18 cellular contexts compared by ENCODE assay signal in genomic region chr1:221555689-221556433, GRCh38.
DNase-seq lines count a peak whose midpoint lies in the region; ATAC-seq and TF ChIP-seq lines count a peak whose summit lies in the region.
"Had no signal": no experiment of that assay in that cellular context is flagged by ENCODE, and none has a peak within 500 bp of the region (broad histone marks: within the 10 kb centered on the region; RNA-seq: fewer than 3 reads in every experiment).

No MANE protein-coding gene starts in this region.

- H3K36me3 Mint-ChIP-seq in neural crest cell (ENCODE audit: low read depth) = no peaks in the 10 kb centered on the region
- H3K36me3 Mint-ChIP-seq in CD8-positive, alpha-beta memory T cell = no peaks in the 10 kb centered on the region
- H3K36me3 Mint-ChIP-seq: CD4-positive, CD25-positive, alpha-beta regulatory T cell had no signal

- H3K4me1 Mint-ChIP-seq in neural crest cell = no peaks in the 10 kb centered on the region
- no peaks in the 10 kb centered on the region for H3K4me1 Mint-ChIP-seq in CD8-positive, alpha-beta memory T cell
- H3K4me1 Mint-ChIP-seq: CD4-positive, CD25-positive, alpha-beta regulatory T cell had no signal

- no peaks in the 10 kb centered on the region for H3K36me3 ChIP-seq in heart left ventricle
- H3K36me3 ChIP-seq in CD8-positive, alpha-beta memory T cell (ENCODE audit: insufficient read depth, low read length) = no peaks in the 10 kb centered on the region
- H3K36me3 ChIP-seq: BE2C, SJCRH30 had no signal

- WGBS in heart left ventricle, 4 donors = 36 to 56% (median 43%) methylated on average over 10 of the region's 10 CpGs

- H3K27me3 ChIP-seq in heart left ventricle = no peaks in the 10 kb centered on the region
- no peaks in the 10 kb centered on the region for H3K27me3 ChIP-seq in CD8-positive, alpha-beta memory T cell (ENCODE audit: insufficient read depth, low read length, poor library complexity, severe bottlenecking)
- H3K27me3 ChIP-seq: BE2C, SJCRH30 had no signal

- H3K27ac ChIP-seq in heart left ventricle = peak overlapping the region in 2 of 12 donors; percentile 4 to 27
- H3K27ac ChIP-seq in CD8-positive, alpha-beta memory T cell (ENCODE audit: low read depth, low read length) = no peak overlapping the region
- H3K27ac ChIP-seq: SJCRH30 had no signal

- TF ChIP-seq CTCF in heart left ventricle (IDR thresholded peaks at IDR 0.05) = no peak
- TF ChIP-seq CTCF in neural crest cell (conservative IDR thresholded peaks at IDR 0.05) = no peak

- CTCF ChIA-PET in CD8-positive, alpha-beta memory T cell (lab: Charles Lee) = no interaction called here

- peaks cover 0 to 7% (median 0%) of the 10 kb centered on the region in 12 donors for H3K4me1 ChIP-seq in heart left ventricle
- no peaks in the 10 kb centered on the region for H3K4me1 ChIP-seq in CD8-positive, alpha-beta memory T cell (ENCODE audit: insufficient read depth, low read length)
- H3K4me1 ChIP-seq: SJCRH30 had no signal

- no peak overlapping the region for H3K4me3 ChIP-seq in heart left ventricle
- no peak overlapping the region for H3K4me3 ChIP-seq in CD8-positive, alpha-beta memory T cell (ENCODE audit: low read length)
- H3K4me3 ChIP-seq: SJCRH30 had no signal

- H3K9me3 Mint-ChIP-seq in neural crest cell = no peaks in the 10 kb centered on the region
- H3K9me3 Mint-ChIP-seq in CD8-positive, alpha-beta memory T cell = no peaks in the 10 kb centered on the region
- H3K9me3 Mint-ChIP-seq: CD4-positive, CD25-positive, alpha-beta regulatory T cell had no signal

- peak; percentile 84 for DNase-seq in DMS53 (lab: John Stamatoyannopoulos, UW)
- peak; percentile 29 for DNase-seq in DMS79 (lab: John Stamatoyannopoulos, UW)
- DNase-seq in heart left ventricle = no peak
- no peak for DNase-seq in neural crest cell (ENCODE audit: low read depth, low spot score)
- no peak for DNase-seq in CD8-positive, alpha-beta memory T cell
- DNase-seq in CD1c-positive myeloid dendritic cell (ENCODE audit: extremely low spot score) = no peak
- DNase-seq in NCI-H146 (lab: John Stamatoyannopoulos, UW) = no peak
- DNase-seq: BE2C; CD4-positive, CD25-positive, alpha-beta regulatory T cell; COR-L47; GDM1; KG1; NCI-H1092; NCI-H1436 treated with DMSO at 0.1 percent for 48 hours; NCI-H2029 treated with DMSO at 0.1 percent for 48 hours; NCI-H446; NCI-H69; SJCRH30 had no signal

- ATAC-seq in heart left ventricle = peak in 3 of 4 donors; percentile 48 to 65 (median 62)

- intact Hi-C loops in heart left ventricle (cut with DNase I) = loop anchor here in 2 of 10 donors (10.0 kb wide), 2 partner anchors 189 to 619 kb away; partner anchors contain the start of gene DUSP10 (in 1 of the 2)

- no peaks in the 10 kb centered on the region for H3K9me3 ChIP-seq in heart left ventricle
- no peaks in the 10 kb centered on the region for H3K9me3 ChIP-seq in CD8-positive, alpha-beta memory T cell (ENCODE audit: low read length)
- H3K9me3 ChIP-seq: BE2C, SJCRH30 had no signal

- POLR2A ChIA-PET in CD8-positive, alpha-beta memory T cell (lab: Charles Lee) = no interaction called here

- no peaks in the 10 kb centered on the region for H3K27me3 Mint-ChIP-seq in neural crest cell (ENCODE audit: low read depth)
- H3K27me3 Mint-ChIP-seq in CD8-positive, alpha-beta memory T cell = no peaks in the 10 kb centered on the region

- H3K27ac Mint-ChIP-seq in neural crest cell (ENCODE audit: unreplicated experiment) = peak overlapping the region; percentile 39
- H3K27ac Mint-ChIP-seq in CD8-positive, alpha-beta memory T cell = no peak overlapping the region
- H3K27ac Mint-ChIP-seq: CD4-positive, CD25-positive, alpha-beta regulatory T cell had no signal

- no peak for TF ChIP-seq POLR2A in heart left ventricle (IDR thresholded peaks at IDR 0.05)

- H3K4me3 Mint-ChIP-seq in neural crest cell = no peak overlapping the region
- no peak overlapping the region for H3K4me3 Mint-ChIP-seq in CD8-positive, alpha-beta memory T cell
- H3K4me3 Mint-ChIP-seq: CD4-positive, CD25-positive, alpha-beta regulatory T cell had no signal

Comparison
In these comparisons a context has a peak if more than half of its experiments do, and no peak if none do; other contexts are left out.
1. DNase-seq: peak in DMS53 (single experiment) and DMS79 (single experiment); none in heart left ventricle (0 of 5), neural crest cell (single experiment), CD8-positive, alpha-beta memory T cell (0 of 5), CD1c-positive myeloid dendritic cell (single experiment) and NCI-H146 (single experiment).